8 cellular contexts compared by ENCODE assay signal in genomic region chr15:67501177-67501835, GRCh38. TPM values are rescaled to one million over a fixed set of nuclear protein-coding genes. Genes with fewer than 3 reads are reported as not detected.
DNase-seq lines count a peak whose midpoint lies in the region; ATAC-seq, FAIRE-seq and TF ChIP-seq lines count a peak whose summit lies in the region.

No MANE protein-coding gene starts in this region.

- peak overlapping the region in 1 of 2 donors; percentile 2 for H3K27ac ChIP-seq in uterus

- peak; percentile 46 for TF ChIP-seq CTCF in GM13977 (IDR thresholded peaks at IDR 0.05; ENCODE audit: extremely low read depth, insufficient read depth, missing control alignments)
- peak; percentile 11 to 36 (median 28) for TF ChIP-seq CTCF in uterus (IDR thresholded peaks at IDR 0.05)

- no peaks in the 10 kb centered on the region for H3K4me1 ChIP-seq in uterus

- no peaks in the 10 kb centered on the region for H3K9me3 ChIP-seq in uterus

- H3K36me3 ChIP-seq in uterus, result no peaks in the 10 kb centered on the region

- intact Hi-C loops in uterus (cut with DNase I; ENCODE audit: low total_unique reads), result no loop called here

- peak; percentile 35 for DNase-seq in A172 (ENCODE audit: low spot score)
- peak; percentile 36 for DNase-seq in GM13977 (ENCODE audit: low spot score)
- DNase-seq in RKO (ENCODE audit: low spot score), result peak; percentile 53
- peak; percentile 35 to 39 for DNase-seq in frontal cortex (ENCODE audit: low spot score in 2 of 2)
- no peak for DNase-seq in uterus
- DNase-seq in iPS-NIHi7 (ENCODE audit: extremely low spot score), result no peak
- no peak for DNase-seq in cerebellar nuclear complex (lab: John Stamatoyannopoulos, UW)

- in situ Hi-C loops in GM13977 (cut with MboI; ENCODE audit: low pct_unique_long_range_greater_than_20kb, low sequenced_read_pairs, unreplicated experiment), result no loop called here

- no peaks in the 10 kb centered on the region for H3K27me3 ChIP-seq in uterus

- no peak overlapping the region for H3K4me3 ChIP-seq in uterus

- TF ChIP-seq POLR2A in uterus (IDR thresholded peaks at IDR 0.05), result no peak

- peak; percentile 96 for FAIRE-seq in frontal cortex (lab: Jason Lieb, UNC)

- ATAC-seq in HG03175 (IDR thresholded peaks at IDR 0.05; ENCODE audit: unreplicated experiment), result no peak

RNA-seq across cellular contexts. Expression of gene C15orf61, which starts 19.6 kb away (rescaled TPM):
- total RNA-seq in A172 (2014; rRNA removed; shearing (Covaris generic)), result 4.1 and 5.3 TPM in 2 replicates
- total RNA-seq in frontal cortex (23.6 TPM), uterus (10 to 100 TPM in 1 of 4 donors, 1 to 10 TPM in 2, under 1 TPM in 1; 0.51 to 11.5 (median 4.9) TPM)

RNA-seq across cellular contexts. Expression of gene MAP2K5, which starts 41.2 kb away (rescaled TPM):
- 4.0 and 5.7 TPM in 2 replicates for total RNA-seq in A172 (2014; rRNA removed; shearing (Covaris generic))
- 11.0 TPM for total RNA-seq in frontal cortex
- total RNA-seq in uterus, result 10 to 100 TPM in 3 of 4 donors, 1 to 10 TPM in 1; 3.6 to 27.1 (median 18.6) TPM

Comparison
In these comparisons a context has a peak if more than half of its experiments do, and no peak if none do; other contexts are left out.
1. DNase-seq: peak in A172 (single experiment), GM13977 (single experiment), RKO (single experiment) and frontal cortex (2 of 2); none in uterus (0 of 2), iPS-NIHi7 (single experiment) and cerebellar nuclear complex (0 of 2).